In the genomic region with DNA sequence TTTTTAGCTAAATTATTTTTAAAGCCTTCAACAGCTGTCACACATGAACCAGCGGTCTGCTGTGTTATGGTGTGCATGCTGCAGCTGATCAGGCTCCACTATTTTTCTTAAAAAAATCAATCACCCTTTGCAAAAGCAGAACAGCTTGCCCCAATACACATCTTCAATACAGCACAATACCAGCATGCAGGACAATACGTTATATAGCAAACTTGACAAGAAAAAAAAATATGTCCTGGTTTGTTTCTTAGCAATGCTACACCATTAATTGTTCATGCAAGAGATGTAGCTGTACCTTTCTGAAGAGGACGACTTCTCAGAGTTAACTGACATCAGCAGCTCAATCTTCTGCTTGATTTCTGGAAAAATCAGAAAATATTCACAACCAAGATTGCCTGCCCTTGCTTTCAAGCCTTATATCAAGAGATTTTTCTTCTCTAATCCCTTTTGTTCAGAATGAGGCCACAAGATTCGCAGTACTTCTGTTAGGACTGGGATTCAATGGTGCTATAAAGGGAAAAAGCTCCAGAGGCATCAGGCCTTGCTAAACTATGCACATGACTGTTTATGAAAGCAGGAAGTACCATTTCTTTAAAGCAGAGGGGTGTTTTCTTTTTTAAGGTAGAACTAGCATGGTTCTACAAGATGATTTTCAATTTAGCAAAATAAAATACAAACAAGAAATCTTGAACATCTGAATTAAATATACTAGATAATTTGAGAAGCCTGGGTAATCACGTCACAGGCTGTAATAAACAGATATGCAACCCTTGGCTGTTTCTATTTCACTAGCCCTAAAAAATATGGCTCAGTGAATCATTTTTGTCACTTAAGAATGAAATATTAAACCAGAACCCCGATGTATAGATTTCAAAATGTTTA, we compare ENCODE assay signal across 8 cellular contexts.
DNase-seq lines count a peak whose midpoint lies in the region; ATAC-seq, FAIRE-seq and TF ChIP-seq lines count a peak whose summit lies in the region.

No MANE protein-coding gene starts in this region.

- no peaks in the 10 kb centered on the region for H3K36me3 ChIP-seq in tibial artery

- POLR2A ChIA-PET in RWPE1 (lab: Yijun Ruan, JAX; ENCODE audit: low non-redundant PET): no interaction called here

- H3K27me3 ChIP-seq in tibial artery: no peaks in the 10 kb centered on the region

- no peaks in the 10 kb centered on the region for H3K9me3 ChIP-seq in tibial artery

- no peak for TF ChIP-seq CTCF in RWPE1 (conservative IDR thresholded peaks at IDR 0.05; ENCODE audit: low read depth)
- TF ChIP-seq CTCF in tibial artery (IDR thresholded peaks at IDR 0.05): no peak

- H3K4me1 ChIP-seq in tibial artery: peaks cover 0 to 37% (median 14%) of the 10 kb centered on the region in 4 donors

- H3K27ac ChIP-seq in RWPE1 (no peak overlapping the region), tibial artery (peak overlapping the region; percentile 67 to 85)

- H3K4me1 Mint-ChIP-seq in memory B cell: peaks cover 47% of the 10 kb centered on the region

- ATAC-seq in GM19463 (IDR thresholded peaks at IDR 0.05; ENCODE audit: unreplicated experiment): peak; percentile 69
- peak; percentile 80 for ATAC-seq in memory B cell (ENCODE audit: low read depth)
- ATAC-seq in HG02970 (IDR thresholded peaks at IDR 0.05; ENCODE audit: low FRiP score, unreplicated experiment): no peak

- DNase-seq in DMS79 (lab: John Stamatoyannopoulos, UW): peak; percentile 44
- DNase-seq in HTR-8/SVneo (ENCODE audit: insufficient read length, low spot score): peak; percentile 45
- DNase-seq in RWPE1 (ENCODE audit: low spot score): peak; percentile 63
- peak; percentile 48 for DNase-seq in dermis blood vessel endothelial cell
- DNase-seq in memory B cell (ENCODE audit: low spot score in 2 of 2): no peak
- DNase-seq in tibial artery: no peak

- no peak for FAIRE-seq in HTR-8/SVneo (lab: Jason Lieb, UNC)

- peak overlapping the region; percentile 93 for H3K4me3 Mint-ChIP-seq in memory B cell

- peaks cover 2% of the 10 kb centered on the region for H3K36me3 Mint-ChIP-seq in memory B cell

- peak overlapping the region; percentile 44 to 47 for H3K4me3 ChIP-seq in tibial artery

- no peaks in the 10 kb centered on the region for H3K27me3 Mint-ChIP-seq in memory B cell

- CTCF ChIA-PET in RWPE1 (lab: Yijun Ruan, JAX): no interaction called here

- no peaks in the 10 kb centered on the region for H3K9me3 Mint-ChIP-seq in memory B cell

- H3K27ac Mint-ChIP-seq in memory B cell: peak overlapping the region; percentile 86

- intact Hi-C loops in tibial artery (cut with DNase I; ENCODE audit: low total_unique reads): no loop called here

Comparison
In these comparisons a context has a peak if more than half of its experiments do, and no peak if none do; other contexts are left out.
1. DNase-seq: peak in DMS79 (single experiment), HTR-8/SVneo (single experiment), RWPE1 (single experiment) and dermis blood vessel endothelial cell (single experiment); none in memory B cell (0 of 2) and tibial artery (0 of 2).